Comparison of ENCODE assay signal across 39 cellular contexts in genomic region chr15:51438526-51438925, GRCh38.
"Had no signal": no experiment of that assay in that cellular context is flagged by ENCODE, and none has a peak within 500 bp of the region (broad histone marks: within the 10 kb centered on the region; RNA-seq: fewer than 3 reads in every experiment).

No MANE protein-coding gene starts in this region.

- H3K36me3 ChIP-seq: adrenal gland, ascending aorta, brain microvascular endothelial cell, breast epithelium, cardiac muscle cell had no signal

- H3K36me3 Mint-ChIP-seq: activated naive CD4-positive, alpha-beta T cell treated with anti-CD3 and anti-CD28 coated beads, Interleukin-2, amount 10 ng/mL, durations not matched to agents 7 days and 5 days; activated naive CD4-positive, alpha-beta T cell treated with anti-CD3 and anti-CD28 coated beads, Interleukin-2, amount 50 U/mL, for 24 hours; activated naive CD4-positive, alpha-beta T cell treated with anti-CD3 and anti-CD28 coated beads, Interleukin-2, amount 50 U/mL, for 72 hours; activated naive CD8-positive, alpha-beta T cell; activated naive CD8-positive, alpha-beta T cell treated with anti-CD3 and anti-CD28 coated beads for 36 hours; activated naive CD8-positive, alpha-beta T cell treated with anti-CD3 and anti-CD28 coated beads, Interleukin-2, amount 10 ng/mL, durations not matched to agents 7 days and 5 days; brain had no signal

- H3K4me3 ChIP-seq: adrenal gland, ascending aorta, body of pancreas, breast epithelium, cardiac muscle cell had no signal

- H3K27me3 ChIP-seq: adrenal gland, ascending aorta, body of pancreas, brain microvascular endothelial cell, breast epithelium, cardiac muscle cell had no signal

- DNase-seq: activated effector memory CD4-positive, alpha-beta T cell treated with anti-CD3 and anti-CD28 coated beads, Interleukin-2, amount 50 U/mL, for 16 hours; activated effector memory CD4-positive, alpha-beta T cell treated with Interleukin-2 at 50 U/mL for 16 hours; activated gamma-delta T cell; activated gamma-delta T cell treated with Interleukin-2 at 50 U/mL for 16 hours; activated naive CD4-positive, alpha-beta T cell; activated naive CD4-positive, alpha-beta T cell treated with anti-CD3 and anti-CD28 coated beads for 36 hours; activated naive CD4-positive, alpha-beta T cell treated with anti-CD3 and anti-CD28 coated beads, Interleukin-2, amount 10 ng/mL, durations not matched to agents 7 days and 5 days; activated naive CD4-positive, alpha-beta T cell treated with anti-CD3 and anti-CD28 coated beads, Interleukin-2, amount 50 U/mL, for 16 hours; activated naive CD4-positive, alpha-beta T cell treated with Interleukin-2 at 50 U/mL for 16 hours; activated naive CD8-positive, alpha-beta T cell treated with anti-CD3 and anti-CD28 coated beads for 36 hours; activated naive CD8-positive, alpha-beta T cell treated with anti-CD3 and anti-CD28 coated beads, Interleukin-2, amount 10 ng/mL, durations not matched to agents 7 days and 5 days; activated naive CD8-positive, alpha-beta T cell treated with anti-CD3 and anti-CD28 coated beads, Interleukin-2, amount 50 U/mL, for 24 hours; activated T-cell treated with anti-CD3 and anti-CD28 coated beads, Interleukin-2, amount 50 U/mL, for 24 hours; activated T-cell treated with anti-CD3 and anti-CD28 coated beads, Interleukin-2, amount 50 U/mL, for 4 hours; activated T-cell treated with anti-CD3 and anti-CD28 coated beads, Interleukin-2, amount 50 U/mL, for 48 hours; activated T-cell treated with anti-CD3 and anti-CD28 coated beads, Interleukin-2, amount 50 U/mL, for 72 hours; adrenal gland; amniotic stem cell; amygdala; anterior cingulate cortex; aorta; body of pancreas; brain microvascular endothelial cell; caudate nucleus; central memory CD4-positive, alpha-beta T cell; cerebellar nuclear complex had no signal

- H3K27ac Mint-ChIP-seq: activated naive CD4-positive, alpha-beta T cell treated with anti-CD3 and anti-CD28 coated beads for 36 hours; activated naive CD4-positive, alpha-beta T cell treated with anti-CD3 and anti-CD28 coated beads, Interleukin-2, amount 10 ng/mL, durations not matched to agents 7 days and 5 days; activated naive CD4-positive, alpha-beta T cell treated with anti-CD3 and anti-CD28 coated beads, Interleukin-2, amount 50 U/mL, for 24 hours; activated naive CD4-positive, alpha-beta T cell treated with anti-CD3 and anti-CD28 coated beads, Interleukin-2, amount 50 U/mL, for 72 hours; activated naive CD8-positive, alpha-beta T cell; activated naive CD8-positive, alpha-beta T cell treated with anti-CD3 and anti-CD28 coated beads for 36 hours; activated naive CD8-positive, alpha-beta T cell treated with anti-CD3 and anti-CD28 coated beads, Interleukin-2, amount 10 ng/mL, durations not matched to agents 7 days and 5 days; activated naive CD8-positive, alpha-beta T cell treated with anti-CD3 and anti-CD28 coated beads, Interleukin-2, amount 50 U/mL, for 24 hours; activated T-cell treated with anti-CD3 and anti-CD28 coated beads, Interleukin-2, amount 50 U/mL, for 24 hours; activated T-cell treated with anti-CD3 and anti-CD28 coated beads, Interleukin-2, amount 50 U/mL, for 72 hours; activated T-helper 1 cell treated with anti-CD3 and anti-CD28 coated beads, Interleukin-12 subunit alpha, Interleukin-12 subunit beta, Interleukin-2, Interleukin-4 antibody, amounts not matched to agents 30 ng/mL and 10 ng/mL and 1 ng/mL, durations not matched to agents 14 hours and 24 hours and 36 hours; activated T-helper 17 cell treated with anti-CD3 and anti-CD28 coated beads, Interleukin-2, amount 50 U/mL, for 72 hours; activated T-helper 2 cell treated with anti-CD3 and anti-CD28 coated beads, Interferon-gamma antibody, Interleukin-2, Interleukin-4, amounts not matched to agents 10 μg/mL and 5 μg/mL and 100 μg/mL, durations not matched to agents 14 hours and 24 hours and 36 hours; brain had no signal

- H3K4me1 ChIP-seq: adrenal gland, ascending aorta, body of pancreas, breast epithelium had no signal

- H3K4me1 Mint-ChIP-seq: activated naive CD4-positive, alpha-beta T cell treated with anti-CD3 and anti-CD28 coated beads, Interleukin-2, amount 10 ng/mL, durations not matched to agents 7 days and 5 days; activated naive CD4-positive, alpha-beta T cell treated with anti-CD3 and anti-CD28 coated beads, Interleukin-2, amount 50 U/mL, for 24 hours; activated naive CD8-positive, alpha-beta T cell treated with anti-CD3 and anti-CD28 coated beads for 36 hours; activated naive CD8-positive, alpha-beta T cell treated with anti-CD3 and anti-CD28 coated beads, Interleukin-2, amount 10 ng/mL, durations not matched to agents 7 days and 5 days; activated naive CD8-positive, alpha-beta T cell treated with anti-CD3 and anti-CD28 coated beads, Interleukin-2, amount 50 U/mL, for 24 hours; activated T-helper 17 cell treated with anti-CD3 and anti-CD28 coated beads, Interleukin-2, amount 50 U/mL, for 72 hours; brain; central memory CD8-positive, alpha-beta T cell had no signal

- FAIRE-seq: astrocyte, bronchial epithelial cell had no signal

- H3K9me3 ChIP-seq: adrenal gland, ascending aorta, body of pancreas, breast epithelium had no signal

- ATAC-seq: activated naive CD4-positive, alpha-beta T cell treated with anti-CD3 and anti-CD28 coated beads, Interleukin-2, amount 50 U/mL, for 72 hours; activated naive CD8-positive, alpha-beta T cell treated with anti-CD3 and anti-CD28 coated beads, Interleukin-2, amount 50 U/mL, for 24 hours; activated T-cell treated with anti-CD3 and anti-CD28 coated beads, Interleukin-2, amount 50 U/mL, for 4 hours; activated T-cell treated with anti-CD3 and anti-CD28 coated beads, Interleukin-2, amount 50 U/mL, for 72 hours; activated T-helper 17 cell treated with anti-CD3 and anti-CD28 coated beads, Interleukin-2, amount 50 U/mL, for 72 hours; body of pancreas had no signal

- H3K9me3 Mint-ChIP-seq: activated naive CD4-positive, alpha-beta T cell treated with anti-CD3 and anti-CD28 coated beads, Interleukin-2, amount 10 ng/mL, durations not matched to agents 7 days and 5 days; activated naive CD8-positive, alpha-beta T cell treated with anti-CD3 and anti-CD28 coated beads for 36 hours; activated naive CD8-positive, alpha-beta T cell treated with anti-CD3 and anti-CD28 coated beads, Interleukin-2, amount 50 U/mL, for 24 hours; activated T-cell treated with anti-CD3 and anti-CD28 coated beads, Interleukin-2, amount 50 U/mL, for 24 hours; activated T-helper 1 cell treated with anti-CD3 and anti-CD28 coated beads, Interleukin-12 subunit alpha, Interleukin-12 subunit beta, Interleukin-2, Interleukin-4 antibody, amounts not matched to agents 30 ng/mL and 10 ng/mL and 1 ng/mL, durations not matched to agents 14 hours and 24 hours and 36 hours; activated T-helper 2 cell treated with anti-CD3 and anti-CD28 coated beads, Interferon-gamma antibody, Interleukin-2, Interleukin-4, amounts not matched to agents 10 μg/mL and 5 μg/mL and 100 μg/mL, durations not matched to agents 14 hours and 24 hours and 36 hours; central memory CD8-positive, alpha-beta T cell had no signal

- H3K4me3 Mint-ChIP-seq: activated naive CD4-positive, alpha-beta T cell treated with anti-CD3 and anti-CD28 coated beads for 36 hours; activated naive CD4-positive, alpha-beta T cell treated with anti-CD3 and anti-CD28 coated beads, Interleukin-2, amount 10 ng/mL, durations not matched to agents 7 days and 5 days; activated naive CD4-positive, alpha-beta T cell treated with anti-CD3 and anti-CD28 coated beads, Interleukin-2, amount 50 U/mL, for 24 hours; activated naive CD8-positive, alpha-beta T cell; activated naive CD8-positive, alpha-beta T cell treated with anti-CD3 and anti-CD28 coated beads for 36 hours; activated naive CD8-positive, alpha-beta T cell treated with anti-CD3 and anti-CD28 coated beads, Interleukin-2, amount 10 ng/mL, durations not matched to agents 7 days and 5 days; activated naive CD8-positive, alpha-beta T cell treated with anti-CD3 and anti-CD28 coated beads, Interleukin-2, amount 50 U/mL, for 24 hours; activated T-cell treated with anti-CD3 and anti-CD28 coated beads, Interleukin-2, amount 50 U/mL, for 24 hours; activated T-cell treated with anti-CD3 and anti-CD28 coated beads, Interleukin-2, amount 50 U/mL, for 4 hours; activated T-cell treated with anti-CD3 and anti-CD28 coated beads, Interleukin-2, amount 50 U/mL, for 72 hours; activated T-helper 1 cell treated with anti-CD3 and anti-CD28 coated beads, Interleukin-12 subunit alpha, Interleukin-12 subunit beta, Interleukin-2, Interleukin-4 antibody, amounts not matched to agents 30 ng/mL and 10 ng/mL and 1 ng/mL, durations not matched to agents 14 hours and 24 hours and 36 hours; activated T-helper 17 cell treated with anti-CD3 and anti-CD28 coated beads, Interleukin-2, amount 50 U/mL, for 72 hours; brain; central memory CD8-positive, alpha-beta T cell had no signal

- H3K27ac ChIP-seq: adrenal gland, ascending aorta, body of pancreas, brain microvascular endothelial cell, breast epithelium, cardiac muscle cell had no signal
